In genomic region chr19:4369109-4369887, GRCh38 we compare ENCODE assay signal across 9 cellular contexts. TPM values are rescaled to one million over a fixed set of nuclear protein-coding genes. Genes with fewer than 3 reads are reported as not detected.
A peak's percentile ranks its signal among the peaks of the same experiment; 100 is the strongest.
DNase-seq lines count a peak whose midpoint lies in the region; ATAC-seq, FAIRE-seq and TF ChIP-seq lines count a peak whose summit lies in the region.
"Had no signal": no experiment of that assay in that cellular context is flagged by ENCODE, and none has a peak within 500 bp of the region (broad histone marks: within the 10 kb centered on the region; RNA-seq: fewer than 3 reads in every experiment).

No MANE protein-coding gene starts in this region.

- no peak for FAIRE-seq in kidney (lab: Jason Lieb, UNC)
- FAIRE-seq: endometrium had no signal

- peak overlapping the region in 1 of 2 donors; percentile 17 for H3K4me3 ChIP-seq in kidney (ENCODE audit: low read length in 2 of 2)

- H3K27ac Mint-ChIP-seq in activated naive CD4-positive, alpha-beta T cell treated with anti-CD3 and anti-CD28 coated beads, Interleukin-2, amount 50 U/mL, for 72 hours: peak overlapping the region; percentile 84 to 97

- H3K27ac ChIP-seq in kidney (ENCODE audit: low read depth in 2 of 2, low read length in 2 of 2): peak overlapping the region; percentile 74 to 86

- peak overlapping the region; percentile 40 to 65 for H3K9ac ChIP-seq in kidney (ENCODE audit: low read length in 2 of 2)

- no peaks in the 10 kb centered on the region for H3K9me3 Mint-ChIP-seq in activated naive CD4-positive, alpha-beta T cell treated with anti-CD3 and anti-CD28 coated beads, Interleukin-2, amount 50 U/mL, for 72 hours

- H3K9me3 ChIP-seq in kidney (ENCODE audit: control insufficient read depth in 1 of 2, low read length in 2 of 2): no peaks in the 10 kb centered on the region

- peaks cover 3 to 10% of the 10 kb centered on the region in 2 donors for H3K36me3 ChIP-seq in kidney (ENCODE audit: control insufficient read depth in 1 of 2, insufficient read depth in 2 of 2, low read length in 2 of 2)

- ATAC-seq in GM18907 (IDR thresholded peaks at IDR 0.05; ENCODE audit: unreplicated experiment) (peak; percentile 60), HG03060 (IDR thresholded peaks at IDR 0.05; ENCODE audit: low read depth, unreplicated experiment) (peak; percentile 34)
- ATAC-seq in activated naive CD4-positive, alpha-beta T cell treated with anti-CD3 and anti-CD28 coated beads, Interleukin-2, amount 50 U/mL, for 72 hours: peak; percentile 77 to 84

- H3K4me1 ChIP-seq in kidney (ENCODE audit: control insufficient read depth in 1 of 2, insufficient read depth in 1 of 2, low read depth in 1 of 2, low read length in 2 of 2): peaks cover 36 to 42% of the 10 kb centered on the region in 2 donors

- DNase-seq in SKM-1 treated with dmso at 0.1 percent for 144 hours (lab: John Stamatoyannopoulos, UW; ENCODE audit: unreplicated experiment) (peak; percentile 37), kidney (peak; percentile 93), NCI-H2107 (lab: John Stamatoyannopoulos, UW) (no peak), NCI-H187 treated with DMSO at 0.1 percent for 48 hours (lab: John Stamatoyannopoulos, UW) (no peak)
- peak; percentile 74 to 94 for DNase-seq in activated naive CD4-positive, alpha-beta T cell treated with anti-CD3 and anti-CD28 coated beads, Interleukin-2, amount 50 U/mL, for 72 hours (ENCODE audit: low spot score in 2 of 2)
- peak; percentile 65 to 76 for DNase-seq in stimulated activated CD4-positive, alpha-beta T cell treated with anti-CD3 and anti-CD28 coated beads, Interleukin-2, amount 100 ng/mL, for 24 hours

- TF ChIP-seq CTCF in kidney (IDR thresholded peaks at IDR 0.05; ENCODE audit: borderline replicate concordance, extremely low read depth, insufficient read depth): no peak

- H3K36me3 Mint-ChIP-seq in activated naive CD4-positive, alpha-beta T cell treated with anti-CD3 and anti-CD28 coated beads, Interleukin-2, amount 50 U/mL, for 72 hours: no peaks in the 10 kb centered on the region

- intact Hi-C loops in kidney (cut with DNase I): no loop called here

RNA-seq across cellular contexts. Expression of gene MPND, which starts 25.9 kb away (rescaled TPM):
- 10 to 100 TPM; 18.4 to 22.0 TPM for total RNA-seq in activated naive CD4-positive, alpha-beta T cell treated with anti-CD3 and anti-CD28 coated beads, Interleukin-2, amount 50 U/mL, for 72 hours
- 24.1 TPM for total RNA-seq in kidney
- polyA plus RNA-seq in kidney (ENCODE audit: insufficient read depth, low read depth, low replicate concordance): 43.5 TPM

RNA-seq across cellular contexts. Expression of gene STAP2, which starts 30.7 kb away (rescaled TPM):
- 10 to 100 TPM; 17.4 to 22.3 TPM for total RNA-seq in activated naive CD4-positive, alpha-beta T cell treated with anti-CD3 and anti-CD28 coated beads, Interleukin-2, amount 50 U/mL, for 72 hours
- total RNA-seq in kidney: 32.3 TPM
- 61.5 TPM for polyA plus RNA-seq in kidney (ENCODE audit: insufficient read depth, low read depth, low replicate concordance)

RNA-seq across cellular contexts. Expression of gene SH3GL1, which starts 31.0 kb away (rescaled TPM):
- total RNA-seq in activated naive CD4-positive, alpha-beta T cell treated with anti-CD3 and anti-CD28 coated beads, Interleukin-2, amount 50 U/mL, for 72 hours: 10 to 100 TPM; 40.9 to 53.4 TPM
- 52.7 TPM for total RNA-seq in kidney
- 34.8 TPM for polyA plus RNA-seq in kidney (ENCODE audit: insufficient read depth, low read depth, low replicate concordance)

RNA-seq across cellular contexts. Expression of gene CHAF1A, which starts 33.1 kb away (rescaled TPM):
- 10 to 100 TPM; 67.1 to 93.6 TPM for total RNA-seq in activated naive CD4-positive, alpha-beta T cell treated with anti-CD3 and anti-CD28 coated beads, Interleukin-2, amount 50 U/mL, for 72 hours
- total RNA-seq in kidney: 10.0 TPM
- 2.7 TPM for polyA plus RNA-seq in kidney (ENCODE audit: insufficient read depth, low read depth, low replicate concordance)

Comparison
In these comparisons a context has a peak if more than half of its experiments do, and no peak if none do; other contexts are left out.
1. DNase-seq: peak in SKM-1 treated with dmso at 0.1 percent for 144 hours (single experiment), activated naive CD4-positive, alpha-beta T cell treated with anti-CD3 and anti-CD28 coated beads, Interleukin-2, amount 50 U/mL, for 72 hours (2 of 2), kidney (single experiment) and stimulated activated CD4-positive, alpha-beta T cell treated with anti-CD3 and anti-CD28 coated beads, Interleukin-2, amount 100 ng/mL, for 24 hours (2 of 2); none in NCI-H2107 (single experiment) and NCI-H187 treated with DMSO at 0.1 percent for 48 hours (single experiment).
2. Peak in every context shown above with its lines, with median percentiles within 50 percentile points of each other: ATAC-seq.